Comparison of ENCODE assay signal across 9 cellular contexts in the genomic region with DNA sequence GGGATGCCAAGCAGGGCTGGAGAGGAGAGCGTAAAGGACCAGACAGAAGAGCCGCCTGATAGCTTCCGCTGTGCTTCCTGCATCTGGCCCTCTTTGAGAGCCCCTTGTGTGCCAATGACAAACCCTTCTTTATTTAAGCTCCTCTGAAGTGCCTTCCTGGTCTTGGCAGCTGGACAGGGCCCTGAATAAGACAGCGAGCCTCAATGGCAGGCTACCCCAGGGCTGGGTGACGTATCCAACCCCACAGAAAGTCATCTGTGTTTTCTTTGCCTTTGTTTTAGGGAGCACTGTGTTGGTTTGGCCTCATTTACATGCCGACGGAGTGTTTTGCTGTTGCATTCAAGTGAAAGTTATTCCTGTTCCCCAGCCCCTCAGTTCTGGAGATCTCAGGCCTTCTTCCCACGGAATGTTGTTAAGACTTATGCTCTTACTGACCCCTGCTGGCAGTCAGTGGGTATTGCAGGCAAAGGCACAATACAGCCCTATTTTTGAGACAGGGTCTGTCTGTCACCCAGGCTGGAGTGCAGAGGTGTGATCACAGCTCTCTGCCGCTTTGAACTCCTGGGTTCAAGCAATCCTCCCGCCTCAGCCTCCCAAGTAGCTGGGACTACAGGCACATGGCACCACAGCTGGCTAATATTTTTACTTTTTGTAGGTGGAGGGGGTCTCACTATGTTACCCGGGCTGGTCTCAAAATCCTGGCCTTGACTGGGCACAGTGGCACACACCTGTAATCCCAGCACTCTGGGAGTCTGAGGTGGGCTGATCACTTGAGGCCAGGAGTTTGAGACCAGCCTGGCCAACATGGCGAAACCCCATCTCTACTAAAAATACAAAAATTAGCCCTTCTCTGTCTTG. TPM values are rescaled to one million over a fixed set of nuclear protein-coding genes. Genes with fewer than 3 reads are reported as not detected.
DNase-seq lines count a peak whose midpoint lies in the region; ATAC-seq and TF ChIP-seq lines count a peak whose summit lies in the region.
"Had no signal": no experiment of that assay in that cellular context is flagged by ENCODE, and none has a peak within 500 bp of the region (broad histone marks: within the 10 kb centered on the region; RNA-seq: fewer than 3 reads in every experiment).

No MANE protein-coding gene starts in this region.

- no peak overlapping the region for H3K27ac ChIP-seq in fibroblast of lung (ENCODE audit: insufficient read depth, low read length)
- H3K27ac ChIP-seq in thoracic aorta: no peak overlapping the region
- H3K27ac ChIP-seq in neuronal stem cell (replicated peaks; ENCODE audit: low read length): no peak overlapping the region

- H4K8ac ChIP-seq in neuronal stem cell (ENCODE audit: low read depth, low read length): no peak overlapping the region

- DNase-seq in natural killer cell (no peak), NCI-H2029 treated with DMSO at 0.1 percent for 48 hours (lab: John Stamatoyannopoulos, UW) (peak; percentile 97), fibroblast of lung (ENCODE audit: low read depth in 2 of 2) (peak in 1 of 2 donors; percentile 2), thoracic aorta (ENCODE audit: low spot score) (no peak), NCI-H1930 (lab: John Stamatoyannopoulos, UW) (no peak), neuronal stem cell (ENCODE audit: low spot score) (no peak)
- DNase-seq in natural killer cell treated with Interleukin-12 subunit alpha and Interleukin-12 subunit beta and Interleukin-15 and Interleukin-18, amount 100 ng/mL, for 72 hours (ENCODE audit: low spot score): no peak
- DNase-seq: NCI-H2081 had no signal

- peaks cover 2 to 10% of the 10 kb centered on the region in 2 donors for H3K9me3 Mint-ChIP-seq in natural killer cell
- H3K9me3 Mint-ChIP-seq in natural killer cell treated with Interleukin-12 subunit alpha and Interleukin-12 subunit beta and Interleukin-15 and Interleukin-18, amount 100 ng/mL, for 72 hours: peaks cover 6% of the 10 kb centered on the region

- H2AFZ ChIP-seq in fibroblast of lung (ENCODE audit: low read length) (no peak overlapping the region), neuronal stem cell (ENCODE audit: low read length) (no peak overlapping the region)

- no peak overlapping the region for H2BK120ac ChIP-seq in neuronal stem cell (ENCODE audit: low read depth, low read length)

- H3K9me3 ChIP-seq in fibroblast of lung (ENCODE audit: control insufficient read depth, insufficient read depth, low read depth, low read length): no peaks in the 10 kb centered on the region
- peaks cover 10% of the 10 kb centered on the region for H3K9me3 ChIP-seq in thoracic aorta
- H3K9me3 ChIP-seq in neuronal stem cell (replicated peaks in 1 of 2; ENCODE audit: control insufficient read depth in 2 of 2, insufficient read depth in 1 of 2, low read depth in 1 of 2, low read length in 2 of 2): peaks cover 12 to 20% of the 10 kb centered on the region in 2 donors

- no peak overlapping the region for H3K9ac ChIP-seq in fibroblast of lung (ENCODE audit: insufficient read depth, low read length)
- no peak overlapping the region for H3K9ac ChIP-seq in neuronal stem cell (ENCODE audit: low read depth, low read length, poor library complexity)

- H2BK12ac ChIP-seq in neuronal stem cell (ENCODE audit: low read length): no peak overlapping the region

- H3K18ac ChIP-seq in neuronal stem cell (ENCODE audit: low read length): no peak overlapping the region

- H3K27ac Mint-ChIP-seq in natural killer cell: no peak overlapping the region
- no peak overlapping the region for H3K27ac Mint-ChIP-seq in natural killer cell treated with Interleukin-12 subunit alpha and Interleukin-12 subunit beta and Interleukin-15 and Interleukin-18, amount 100 ng/mL, for 72 hours

- no peak overlapping the region for H4K91ac ChIP-seq in neuronal stem cell (ENCODE audit: low read depth, low read length, poor library complexity)

- H3K4me1 ChIP-seq in fibroblast of lung (ENCODE audit: control insufficient read depth, extremely low read depth, insufficient read depth, low read length) (no peaks in the 10 kb centered on the region), thoracic aorta (ENCODE audit: control insufficient read depth in 1 of 2, low read depth in 2 of 2) (no peaks in the 10 kb centered on the region), neuronal stem cell (ENCODE audit: control insufficient read depth in 2 of 2, insufficient read depth in 1 of 2, low read depth in 1 of 2, low read length in 2 of 2) (peaks cover 0 to 4% of the 10 kb centered on the region in 2 donors)

- no peak overlapping the region for H3K4me3 Mint-ChIP-seq in natural killer cell
- H3K4me3 Mint-ChIP-seq in natural killer cell treated with Interleukin-12 subunit alpha and Interleukin-12 subunit beta and Interleukin-15 and Interleukin-18, amount 100 ng/mL, for 72 hours: no peak overlapping the region

- ATAC-seq in natural killer cell: no peak
- ATAC-seq in natural killer cell treated with Interleukin-12 subunit alpha and Interleukin-12 subunit beta and Interleukin-15 and Interleukin-18, amount 100 ng/mL, for 72 hours: no peak
- no peak for ATAC-seq in thoracic aorta (ENCODE audit: insufficient number of reproducible peaks, low FRiP score, low read depth)
- ATAC-seq in GM21526 (IDR thresholded peaks at IDR 0.05; ENCODE audit: low FRiP score, unreplicated experiment): no peak

- intact Hi-C loops in natural killer cell (cut with micrococcal nuclease): no loop called here

- H3K79me1 ChIP-seq in neuronal stem cell (ENCODE audit: low read depth, low read length): peaks cover 2% of the 10 kb centered on the region

- H3K79me2 ChIP-seq in fibroblast of lung (ENCODE audit: control insufficient read depth, insufficient read depth, low read length): no peaks in the 10 kb centered on the region

- H4K20me1 ChIP-seq in fibroblast of lung (ENCODE audit: control insufficient read depth, extremely low read depth, insufficient read depth, low read length): no peaks in the 10 kb centered on the region

- no peaks in the 10 kb centered on the region for H3K27me3 Mint-ChIP-seq in natural killer cell (ENCODE audit: low read depth in 2 of 2)
- H3K27me3 Mint-ChIP-seq in natural killer cell treated with Interleukin-12 subunit alpha and Interleukin-12 subunit beta and Interleukin-15 and Interleukin-18, amount 100 ng/mL, for 72 hours: no peaks in the 10 kb centered on the region

- H3K4me3 ChIP-seq in fibroblast of lung (replicated peaks in 1 of 4; ENCODE audit: control extremely low read depth in 1 of 4, insufficient read depth in 1 of 4, low read depth in 3 of 4, low read length in 4 of 4) (no peak overlapping the region), thoracic aorta (no peak overlapping the region), neuronal stem cell (ENCODE audit: low read length in 2 of 2) (no peak overlapping the region)

- H2BK5ac ChIP-seq in neuronal stem cell (ENCODE audit: low read length): no peak overlapping the region

- H3K27me3 ChIP-seq in fibroblast of lung (ENCODE audit: control insufficient read depth, insufficient read depth, low read length) (no peaks in the 10 kb centered on the region), thoracic aorta (replicated peaks; ENCODE audit: insufficient read depth) (no peaks in the 10 kb centered on the region), neuronal stem cell (ENCODE audit: control insufficient read depth in 3 of 3, insufficient read depth in 3 of 3, low read depth in 1 of 3, low read length in 3 of 3) (no peaks in the 10 kb centered on the region)

- no peak overlapping the region for H3K23ac ChIP-seq in neuronal stem cell (ENCODE audit: low read depth, low read length, poor library complexity)

- H3K4ac ChIP-seq in neuronal stem cell (ENCODE audit: low read length): no peak overlapping the region

- peaks cover 31 to 32% of the 10 kb centered on the region in 2 donors for H3K4me1 Mint-ChIP-seq in natural killer cell
- peaks cover 0 to 28% of the 10 kb centered on the region in 2 donors for H3K4me1 Mint-ChIP-seq in natural killer cell treated with Interleukin-12 subunit alpha and Interleukin-12 subunit beta and Interleukin-15 and Interleukin-18, amount 100 ng/mL, for 72 hours (ENCODE audit: low read depth in 2 of 2)

- H3K36me3 Mint-ChIP-seq in natural killer cell: peaks cover 9% of the 10 kb centered on the region
- H3K36me3 Mint-ChIP-seq in natural killer cell treated with Interleukin-12 subunit alpha and Interleukin-12 subunit beta and Interleukin-15 and Interleukin-18, amount 100 ng/mL, for 72 hours: peaks cover 6% of the 10 kb centered on the region

- H2BK15ac ChIP-seq in neuronal stem cell (ENCODE audit: low read length): no peak overlapping the region

- H3K36me3 ChIP-seq in fibroblast of lung (ENCODE audit: control insufficient read depth, insufficient read depth, low read length): no peaks in the 10 kb centered on the region
- no peaks in the 10 kb centered on the region for H3K36me3 ChIP-seq in thoracic aorta
- H3K36me3 ChIP-seq in neuronal stem cell (replicated peaks in 1 of 2; ENCODE audit: control insufficient read depth in 2 of 2, insufficient read depth in 2 of 2, low read length in 2 of 2): peaks cover 5% of the 10 kb centered on the region in 2 donors

- WGBS in neuronal stem cell (ENCODE audit: extremely low coverage in 2 of 2, insufficient read length in 2 of 2, insufficient replicate concordance in 1 of 2), 2 donors: no CpG with 5 or more reads among the region's 12 CpGs

- H3K4me2 ChIP-seq in fibroblast of lung (ENCODE audit: extremely low read depth, insufficient read depth, low read length) (no peak overlapping the region), neuronal stem cell (ENCODE audit: insufficient read depth, low read length, poor library complexity, severe bottlenecking) (no peak overlapping the region)

- no peak overlapping the region for H3K14ac ChIP-seq in neuronal stem cell (ENCODE audit: low read length)

- H2AK5ac ChIP-seq in neuronal stem cell (ENCODE audit: low read depth, low read length): no peak overlapping the region

- peak; percentile 46 for TF ChIP-seq CTCF in natural killer cell (IDR thresholded peaks at IDR 0.05)
- peak; percentile 30 to 62 for TF ChIP-seq CTCF in fibroblast of lung (conservative IDR thresholded peaks at IDR 0.05 in 1 of 2, IDR thresholded peaks at IDR 0.05 in 1 of 2; ENCODE audit: low read depth in 1 of 2, low read length in 2 of 2)
- peak; percentile 22 for TF ChIP-seq CTCF in thoracic aorta (IDR thresholded peaks at IDR 0.05)

RNA-seq across cellular contexts. Expression of a gene that starts 16.8 kb away (rescaled TPM):
- total RNA-seq in natural killer cell (under 1 TPM in 1 of 3 donors, not detected in 2; 0.28 TPM), fibroblast of lung (not detected in 2 replicates), thoracic aorta (not detected)
- under 1 TPM in 1 of 2 donors, not detected in 1; 0.71 TPM for total RNA-seq in natural killer cell treated with Interleukin-12 subunit alpha and Interleukin-12 subunit beta and Interleukin-15 and Interleukin-18, amount 100 ng/mL, for 72 hours
- polyA plus RNA-seq in fibroblast of lung: not detected in 2 replicates
- not detected in 2 replicates for polyA plus RNA-seq in fibroblast of lung (2012)
- not detected in 2 replicates for polyA minus RNA-seq in fibroblast of lung (ENCODE audit: low replicate concordance)
- polyA plus RNA-seq in neuronal stem cell (2013, experiment 1 of 2): 0.36 TPM
- polyA plus RNA-seq in neuronal stem cell (2013, experiment 2 of 2): 0.60 TPM
